In genomic region chr1:84156210-84156621, GRCh38 we compare ENCODE assay signal across 10 cellular contexts. TPM values are rescaled to one million over a fixed set of nuclear protein-coding genes. Genes with fewer than 3 reads are reported as not detected.
DNase-seq lines count a peak whose midpoint lies in the region; ATAC-seq and TF ChIP-seq lines count a peak whose summit lies in the region.
"Had no signal": no experiment of that assay in that cellular context is flagged by ENCODE, and none has a peak within 500 bp of the region (broad histone marks: within the 10 kb centered on the region; RNA-seq: fewer than 3 reads in every experiment).

No MANE protein-coding gene starts in this region.

- H3K9me3 Mint-ChIP-seq in CD14-positive monocyte: peaks cover 0 to 1% (median 0%) of the 10 kb centered on the region in 7 donors
- H3K9me3 Mint-ChIP-seq: dendritic cell treated with granulocyte-macrophage colony-stimulating factor and Interleukin-4, amounts not matched to agents 40 ng/mL and 50 ng/mL, for 4 days had no signal

- H3K27ac ChIP-seq in RWPE2 (ENCODE audit: poor library complexity, severe bottlenecking) (peak overlapping the region; percentile 18), WERI-Rb-1 (no peak overlapping the region)

- intact Hi-C loops in CD14-positive monocyte (cut with micrococcal nuclease): no loop called here

- ATAC-seq in GM21390 (IDR thresholded peaks at IDR 0.05; ENCODE audit: unreplicated experiment) (peak; percentile 39), RWPE2 (ENCODE audit: low read depth) (peak; percentile 99), HG03354 (IDR thresholded peaks at IDR 0.05; ENCODE audit: poor library complexity, severe bottlenecking, unreplicated experiment) (no peak), HG03025 (IDR thresholded peaks at IDR 0.05; ENCODE audit: low FRiP score, unreplicated experiment) (no peak)

- H3K4me3 Mint-ChIP-seq in CD14-positive monocyte: peak overlapping the region in 1 of 2 donors; percentile 35
- H3K4me3 Mint-ChIP-seq: dendritic cell treated with granulocyte-macrophage colony-stimulating factor and Interleukin-4, amounts not matched to agents 40 ng/mL and 50 ng/mL, for 4 days had no signal

- H3K36me3 Mint-ChIP-seq in CD14-positive monocyte: peaks cover 6 to 16% of the 10 kb centered on the region in 2 donors

- peak; percentile 28 for DNase-seq in AG08395 (ENCODE audit: low spot score)
- no peak for DNase-seq in RWPE2 (ENCODE audit: low spot score)
- DNase-seq in foreskin fibroblast: peak; percentile 83 to 84
- no peak for DNase-seq in CD14-positive monocyte (ENCODE audit: low spot score)
- no peak for DNase-seq in WERI-Rb-1
- DNase-seq: substantia nigra had no signal

- H3K4me1 Mint-ChIP-seq in CD14-positive monocyte: peaks cover 37% of the 10 kb centered on the region

- no peak overlapping the region for H3K4me3 ChIP-seq in RWPE2 (ENCODE audit: severe bottlenecking)
- H3K4me3 ChIP-seq in foreskin fibroblast (ENCODE audit: low read depth in 1 of 2, low read length in 2 of 2): no peak overlapping the region
- H3K4me3 ChIP-seq in WERI-Rb-1 (ENCODE audit: low read depth, low read length): no peak overlapping the region

- H3K36me3 ChIP-seq in RWPE2 (ENCODE audit: low read depth) (no peaks in the 10 kb centered on the region), WERI-Rb-1 (no peaks in the 10 kb centered on the region)

- H3K9me3 ChIP-seq in RWPE2 (ENCODE audit: severe bottlenecking) (no peaks in the 10 kb centered on the region), WERI-Rb-1 (ENCODE audit: severe bottlenecking) (no peaks in the 10 kb centered on the region)

- TF ChIP-seq CTCF in RWPE2 (IDR thresholded peaks at IDR 0.05; ENCODE audit: poor library complexity, severe bottlenecking) (no peak), foreskin fibroblast (IDR thresholded peaks at IDR 0.05; ENCODE audit: low read depth, low read length) (no peak), CD14-positive monocyte (IDR thresholded peaks at IDR 0.05) (no peak), WERI-Rb-1 (IDR thresholded peaks at IDR 0.05; ENCODE audit: low read depth, low read length) (no peak)

- peak overlapping the region in 3 of 7 donors; percentile 19 to 61 (median 35) for H3K27ac Mint-ChIP-seq in CD14-positive monocyte
- H3K27ac Mint-ChIP-seq: dendritic cell treated with granulocyte-macrophage colony-stimulating factor and Interleukin-4, amounts not matched to agents 40 ng/mL and 50 ng/mL, for 4 days had no signal

- peaks cover 0 to 1% (median 0%) of the 10 kb centered on the region in 3 donors for H3K27me3 Mint-ChIP-seq in CD14-positive monocyte (ENCODE audit: low read depth in 3 of 3)
- H3K27me3 Mint-ChIP-seq: dendritic cell treated with granulocyte-macrophage colony-stimulating factor and Interleukin-4, amounts not matched to agents 40 ng/mL and 50 ng/mL, for 4 days had no signal

- peaks cover 15% of the 10 kb centered on the region for H3K4me1 ChIP-seq in RWPE2 (ENCODE audit: insufficient read depth, poor library complexity, severe bottlenecking)

- H3K27me3 ChIP-seq in RWPE2 (ENCODE audit: insufficient read depth, poor library complexity, severe bottlenecking) (no peaks in the 10 kb centered on the region), WERI-Rb-1 (ENCODE audit: insufficient read depth, low read depth, severe bottlenecking) (no peaks in the 10 kb centered on the region)

RNA-seq across cellular contexts. Expression of gene PRKACB, which starts 12.1 kb away (rescaled TPM):
- polyA plus RNA-seq in CD14-positive monocyte: 10 to 100 TPM; 13.8 to 14.5 TPM

Comparison
In these comparisons a context has a peak if more than half of its experiments do, and no peak if none do; other contexts are left out.
1. DNase-seq: peak in AG08395 (single experiment) and foreskin fibroblast (2 of 2); none in RWPE2 (single experiment), CD14-positive monocyte (single experiment) and WERI-Rb-1 (single experiment).
2. ATAC-seq: peak in GM21390 (single experiment) and RWPE2 (single experiment); none in HG03354 (single experiment) and HG03025 (single experiment).